Comparison of ENCODE assay signal across 19 cellular contexts in genomic region chr12:129839679-129840078, GRCh38.
DNase-seq lines count a peak whose midpoint lies in the region; ATAC-seq, FAIRE-seq and TF ChIP-seq lines count a peak whose summit lies in the region.
"Had no signal": no experiment of that assay in that cellular context is flagged by ENCODE, and none has a peak within 500 bp of the region (broad histone marks: within the 10 kb centered on the region; RNA-seq: fewer than 3 reads in every experiment).

No MANE protein-coding gene starts in this region.

- H3K27ac ChIP-seq in breast epithelium = no peak overlapping the region
- H3K27ac ChIP-seq: BLaER1 had no signal

- TF ChIP-seq POLR2A in breast epithelium (IDR thresholded peaks at IDR 0.05) = no peak

- FAIRE-seq in urothelium cell line (lab: Jason Lieb, UNC) = no peak
- FAIRE-seq: GM12892 had no signal

- no peak for ATAC-seq in HG03097 (IDR thresholded peaks at IDR 0.05; ENCODE audit: low FRiP score, unreplicated experiment)
- ATAC-seq: CD8-positive, alpha-beta T cell; GM23338; HCT116 had no signal

- TF ChIP-seq CTCF in breast epithelium (IDR thresholded peaks at IDR 0.05) = no peak

- H3K36me3 ChIP-seq in breast epithelium = no peaks in the 10 kb centered on the region
- H3K36me3 ChIP-seq: BLaER1 had no signal

- intact Hi-C loops in posterior vena cava (cut with DNase I) = no loop called here
- intact Hi-C loops in breast epithelium (cut with DNase I; ENCODE audit: low total_unique reads) = no loop called here

- no peak overlapping the region for H3K4me3 ChIP-seq in breast epithelium
- H3K4me3 ChIP-seq: BLaER1, GM23338 had no signal

- H3K9me3 ChIP-seq in breast epithelium = no peaks in the 10 kb centered on the region
- H3K9me3 ChIP-seq: BLaER1 had no signal

- DNase-seq in HT1080 (ENCODE audit: low read depth) = peak; percentile 79
- DNase-seq in astrocyte of the hippocampus (ENCODE audit: low read depth, low spot score) = peak; percentile 42
- peak; percentile 41 for DNase-seq in kidney tubule cell (ENCODE audit: low spot score)
- DNase-seq in urothelium cell line (ENCODE audit: low spot score) = peak; percentile 18
- no peak for DNase-seq in posterior vena cava (ENCODE audit: low spot score)
- no peak for DNase-seq in breast epithelium (ENCODE audit: low spot score in 2 of 2)
- DNase-seq: 8988T; Calu3; CD8-positive, alpha-beta T cell; DMS53; DND-41; GDM1; H7; HFFc6 had no signal

- peaks cover 0 to under 1% of the 10 kb centered on the region in 2 donors for H3K27me3 ChIP-seq in breast epithelium
- H3K27me3 ChIP-seq: BLaER1 had no signal

- H3K4me1 ChIP-seq in breast epithelium = no peaks in the 10 kb centered on the region
- H3K4me1 ChIP-seq: BLaER1 had no signal

Comparison
In these comparisons a context has a peak if more than half of its experiments do, and no peak if none do; other contexts are left out.
1. DNase-seq: peak in HT1080 (single experiment), astrocyte of the hippocampus (single experiment), kidney tubule cell (single experiment) and urothelium cell line (single experiment); none in posterior vena cava (single experiment) and breast epithelium (0 of 2).